In genomic region chr1:240732390-240732789, GRCh38 we compare ENCODE assay signal across 1 cellular context.
TF ChIP-seq lines count a peak whose summit lies in the region.

No MANE protein-coding gene starts in this region.

TF ChIP-seq in GM23338, 12 proteins besides CTCF, POLR2A, EP300 and RAD21 (continued from another document):
- no peak for TF ChIP-seq ZNF462 (CRISPR knock-in tag; IDR thresholded peaks at IDR 0.05)
- no peak for TF ChIP-seq ETS1 (IDR thresholded peaks at IDR 0.05)
- TF ChIP-seq ZNF114 (CRISPR knock-in tag; IDR thresholded peaks at IDR 0.05) = no peak
